In the genomic region with DNA sequence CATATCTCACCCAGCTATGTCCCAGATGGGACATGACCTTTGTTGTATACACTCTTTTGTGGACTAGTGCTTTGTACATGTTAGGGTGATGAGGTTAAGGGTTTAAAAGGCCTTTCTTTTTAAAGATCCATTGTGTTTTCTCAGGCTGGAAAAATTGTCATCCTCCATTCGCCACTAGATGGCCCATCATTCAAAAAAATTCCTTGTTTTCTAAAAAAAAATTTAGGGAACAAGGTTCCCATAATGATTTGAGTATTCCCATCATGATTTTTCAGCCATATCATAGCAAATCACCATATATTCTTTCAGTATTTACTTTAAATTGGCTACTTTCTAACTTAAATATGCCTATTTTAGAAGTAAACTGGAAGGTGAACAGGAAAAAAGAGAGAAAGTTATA, we compare ENCODE assay signal across 12 cellular contexts.
DNase-seq lines count a peak whose midpoint lies in the region; ATAC-seq, FAIRE-seq and TF ChIP-seq lines count a peak whose summit lies in the region.
"Had no signal": no experiment of that assay in that cellular context is flagged by ENCODE, and none has a peak within 500 bp of the region (broad histone marks: within the 10 kb centered on the region; RNA-seq: fewer than 3 reads in every experiment).

No MANE protein-coding gene starts in this region.

- H3K4me1 ChIP-seq in DND-41 (ENCODE audit: insufficient read depth, low read length) (no peaks in the 10 kb centered on the region), Loucy (ENCODE audit: insufficient read depth, low read length, poor library complexity, severe bottlenecking) (no peaks in the 10 kb centered on the region)

- no peak overlapping the region for H3K27ac Mint-ChIP-seq in nephron progenitor cell
- H3K27ac Mint-ChIP-seq in activated T-cell treated with anti-CD3 and anti-CD28 coated beads, Interleukin-2, amount 50 U/mL, for 24 hours = no peak overlapping the region
- H3K27ac Mint-ChIP-seq: activated B cell treated with CpG ODN at 0.5 μM for 24 hours, memory B cell had no signal

- H2AFZ ChIP-seq in DND-41 (ENCODE audit: low read depth, low read length) (no peak overlapping the region), Loucy (ENCODE audit: low read length) (no peak overlapping the region)

- TF ChIP-seq CTCF in DND-41 (IDR thresholded peaks at IDR 0.05; ENCODE audit: borderline replicate concordance, extremely low read depth, low read length, poor library complexity, severe bottlenecking) (peak; percentile 36), Loucy (conservative IDR thresholded peaks at IDR 0.05; ENCODE audit: low read length) (peak; percentile 70), bronchial epithelial cell (IDR thresholded peaks at IDR 0.05; ENCODE audit: insufficient read depth, low read length, severe bottlenecking) (peak; percentile 10), nephron progenitor cell (IDR thresholded peaks at IDR 0.05) (peak; percentile 65)

- H3K79me2 ChIP-seq in DND-41 (ENCODE audit: insufficient read depth, low read length) (no peaks in the 10 kb centered on the region), Loucy (ENCODE audit: insufficient read depth, low read length) (no peaks in the 10 kb centered on the region)

- no peaks in the 10 kb centered on the region for H3K4me1 Mint-ChIP-seq in nephron progenitor cell
- H3K4me1 Mint-ChIP-seq in activated T-cell treated with anti-CD3 and anti-CD28 coated beads, Interleukin-2, amount 50 U/mL, for 24 hours (ENCODE audit: low read depth) = no peaks in the 10 kb centered on the region
- H3K4me1 Mint-ChIP-seq: activated B cell treated with CpG ODN at 0.5 μM for 24 hours, memory B cell had no signal

- no peak for ATAC-seq in DND-41 (ENCODE audit: insufficient read depth, low read depth)
- no peak for ATAC-seq in HG03280 (IDR thresholded peaks at IDR 0.05; ENCODE audit: unreplicated experiment)

- H3K4me2 ChIP-seq in DND-41 (ENCODE audit: insufficient read depth, low read length) (no peak overlapping the region), Loucy (ENCODE audit: low read depth, low read length, poor library complexity, severe bottlenecking) (no peak overlapping the region)

- H3K27me3 ChIP-seq in DND-41 (ENCODE audit: insufficient read depth, low read length, poor library complexity) (no peaks in the 10 kb centered on the region), Loucy (ENCODE audit: insufficient read depth, low read length, poor library complexity, severe bottlenecking) (no peaks in the 10 kb centered on the region), bronchial epithelial cell (ENCODE audit: control insufficient read depth, insufficient read depth, low read length) (no peaks in the 10 kb centered on the region)

- DNase-seq in DND-41 (no peak), bronchial epithelial cell (ENCODE audit: low read depth) (no peak), nephron progenitor cell (no peak), pons (ENCODE audit: low spot score) (no peak), GF-D8 (lab: John Stamatoyannopoulos, UW) (no peak)
- no peak for DNase-seq in activated T-cell treated with anti-CD3 and anti-CD28 coated beads, Interleukin-2, amount 50 U/mL, for 24 hours
- DNase-seq: activated B cell treated with CpG ODN at 0.5 μM for 24 hours, NCI-H2081 treated with DMSO at 0.1 percent for 48 hours had no signal

- H3K27ac ChIP-seq in DND-41 (ENCODE audit: low read length) = no peak overlapping the region

- no peak overlapping the region for H3K4me3 Mint-ChIP-seq in nephron progenitor cell
- no peak overlapping the region for H3K4me3 Mint-ChIP-seq in activated T-cell treated with anti-CD3 and anti-CD28 coated beads, Interleukin-2, amount 50 U/mL, for 24 hours
- H3K4me3 Mint-ChIP-seq: activated B cell treated with CpG ODN at 0.5 μM for 24 hours, memory B cell had no signal

- H3K36me3 ChIP-seq in DND-41 (ENCODE audit: insufficient read depth, low read length) = no peaks in the 10 kb centered on the region
- no peaks in the 10 kb centered on the region for H3K36me3 ChIP-seq in Loucy (ENCODE audit: insufficient read depth, low read length)
- no peaks in the 10 kb centered on the region for H3K36me3 ChIP-seq in bronchial epithelial cell (ENCODE audit: control insufficient read depth, insufficient read depth, low read length)

- H3K4me3 ChIP-seq in DND-41 (ENCODE audit: low read depth in 1 of 2, low read length in 2 of 2) (no peak overlapping the region), Loucy (ENCODE audit: low read length, poor library complexity, severe bottlenecking) (no peak overlapping the region), bronchial epithelial cell (ENCODE audit: low read depth, low read length) (no peak overlapping the region)

- H3K9me2 ChIP-seq in Loucy (replicated peaks; ENCODE audit: low read depth, low read length) = no peaks in the 10 kb centered on the region

- H3K9me3 ChIP-seq in DND-41 (ENCODE audit: insufficient read depth, low read length, severe bottlenecking) (no peaks in the 10 kb centered on the region), Loucy (ENCODE audit: insufficient read depth, low read depth, low read length) (no peaks in the 10 kb centered on the region)

- H4K20me1 ChIP-seq in DND-41 (ENCODE audit: insufficient read depth, low read length) (no peaks in the 10 kb centered on the region), Loucy (ENCODE audit: insufficient read depth, low read length, poor library complexity, severe bottlenecking) (no peaks in the 10 kb centered on the region)

- no peak for FAIRE-seq in bronchial epithelial cell (lab: Jason Lieb, UNC)
- FAIRE-seq: GM18507 had no signal

- H3K9ac ChIP-seq in DND-41 (ENCODE audit: low read depth, low read length) (no peak overlapping the region), Loucy (ENCODE audit: low read depth, low read length, poor library complexity, severe bottlenecking) (no peak overlapping the region)

- no peaks in the 10 kb centered on the region for H3F3A ChIP-seq in Loucy (ENCODE audit: low read depth)

- peaks cover 11% of the 10 kb centered on the region for H3K27me3 Mint-ChIP-seq in nephron progenitor cell (ENCODE audit: low read depth, poor library complexity)
- peaks cover 54% of the 10 kb centered on the region for H3K27me3 Mint-ChIP-seq in activated T-cell treated with anti-CD3 and anti-CD28 coated beads, Interleukin-2, amount 50 U/mL, for 24 hours

- peaks cover 13% of the 10 kb centered on the region for H3K36me3 Mint-ChIP-seq in nephron progenitor cell (ENCODE audit: low read depth)
- no peaks in the 10 kb centered on the region for H3K36me3 Mint-ChIP-seq in activated T-cell treated with anti-CD3 and anti-CD28 coated beads, Interleukin-2, amount 50 U/mL, for 24 hours (ENCODE audit: low read depth)
- H3K36me3 Mint-ChIP-seq: memory B cell had no signal

- peaks cover 20% of the 10 kb centered on the region for H3K9me3 Mint-ChIP-seq in nephron progenitor cell
- no peaks in the 10 kb centered on the region for H3K9me3 Mint-ChIP-seq in activated T-cell treated with anti-CD3 and anti-CD28 coated beads, Interleukin-2, amount 50 U/mL, for 24 hours
- H3K9me3 Mint-ChIP-seq: activated B cell treated with CpG ODN at 0.5 μM for 24 hours, memory B cell had no signal

Comparison
In these comparisons a context has a peak if more than half of its experiments do, and no peak if none do; other contexts are left out.
1. CTCF ChIP-seq: peak in every context shown above with its lines; median percentile 70 in Loucy; 65 in nephron progenitor cell; 36 in DND-41; 10 in bronchial epithelial cell.